ENCODE assay signal across 8 cellular contexts in genomic region chr16:67883872-67884261, GRCh38. TPM values are rescaled to one million over a fixed set of nuclear protein-coding genes. Genes with fewer than 3 reads are reported as not detected.
DNase-seq lines count a peak whose midpoint lies in the region; ATAC-seq and TF ChIP-seq lines count a peak whose summit lies in the region.

No MANE protein-coding gene starts in this region.

- POLR2A ChIA-PET in GM10248 (lab: Yijun Ruan, JAX) = no interaction called here
- POLR2A ChIA-PET in activated CD8-positive, alpha-beta T cell treated with anti-CD3 and anti-CD28 coated beads for 36 hours (lab: Charles Lee) = interaction anchor here (0.5 to 2.0 kb wide), 9 partner anchors 9 to 82 kb away, joined by 3 to 8 read pairs (median 3); partner anchors contain the start of genes CENPT and EDC4
- POLR2A ChIA-PET in naive thymus-derived CD8-positive, alpha-beta T cell (lab: Charles Lee) = interaction anchor here (0.7 to 3.2 kb wide), 7 partner anchors 10 to 201 kb away, joined by 3 to 14 read pairs (median 4); partner anchors contain the start of genes CTRL, EDC4, NFATC3 and PSMB10

- H3K27ac Mint-ChIP-seq in activated CD8-positive, alpha-beta T cell treated with anti-CD3 and anti-CD28 coated beads for 36 hours = no peak overlapping the region
- peak overlapping the region in 3 of 10 donors; percentile 43 to 76 (median 47) for H3K27ac Mint-ChIP-seq in naive thymus-derived CD8-positive, alpha-beta T cell
- H3K27ac Mint-ChIP-seq in stimulated activated naive B cell treated with anti-CD40 and anti-IgM and Interleukin-4, amounts not matched to agents 10 μg/mL and 1 μg/mL and 100 μg/mL, for 72 hours = no peak overlapping the region

- no peaks in the 10 kb centered on the region for H3K9me3 Mint-ChIP-seq in activated CD8-positive, alpha-beta T cell treated with anti-CD3 and anti-CD28 coated beads for 36 hours
- no peaks in the 10 kb centered on the region for H3K9me3 Mint-ChIP-seq in naive thymus-derived CD8-positive, alpha-beta T cell
- H3K9me3 Mint-ChIP-seq in stimulated activated naive B cell treated with anti-CD40 and anti-IgM and Interleukin-4, amounts not matched to agents 10 μg/mL and 1 μg/mL and 100 μg/mL, for 72 hours = no peaks in the 10 kb centered on the region

- H3K4me3 Mint-ChIP-seq in activated CD8-positive, alpha-beta T cell treated with anti-CD3 and anti-CD28 coated beads for 36 hours = no peak overlapping the region
- H3K4me3 Mint-ChIP-seq in naive thymus-derived CD8-positive, alpha-beta T cell = no peak overlapping the region
- H3K4me3 Mint-ChIP-seq in stimulated activated naive B cell treated with anti-CD40 and anti-IgM and Interleukin-4, amounts not matched to agents 10 μg/mL and 1 μg/mL and 100 μg/mL, for 72 hours = no peak overlapping the region

- intact Hi-C loops in activated CD8-positive, alpha-beta T cell treated with anti-CD3 and anti-CD28 coated beads for 36 hours (cut with micrococcal nuclease) = loop anchor here (2.0 kb wide), 1 partner anchor 45 kb away; no protein-coding TSS in a partner anchor

- no peaks in the 10 kb centered on the region for H3K27me3 Mint-ChIP-seq in activated CD8-positive, alpha-beta T cell treated with anti-CD3 and anti-CD28 coated beads for 36 hours
- no peaks in the 10 kb centered on the region for H3K27me3 Mint-ChIP-seq in naive thymus-derived CD8-positive, alpha-beta T cell
- H3K27me3 Mint-ChIP-seq in stimulated activated naive B cell treated with anti-CD40 and anti-IgM and Interleukin-4, amounts not matched to agents 10 μg/mL and 1 μg/mL and 100 μg/mL, for 72 hours = no peaks in the 10 kb centered on the region

- CTCF ChIA-PET in GM10248 (lab: Yijun Ruan, JAX) = interaction anchor here (0.7 to 5.7 kb wide), 49 partner anchors 9 to 346 kb away, joined by 3 to 72 read pairs (median 5); partner anchors contain the start of genes DDX28, DUS2, EDC4 and PSKH1
- CTCF ChIA-PET in activated CD8-positive, alpha-beta T cell treated with anti-CD3 and anti-CD28 coated beads for 36 hours (lab: Charles Lee) = interaction anchor here (0.6 to 6.3 kb wide), 41 partner anchors 8 to 1252 kb away, joined by 3 to 81 read pairs (median 6); partner anchors contain the start of genes ATP6V0D1, CENPT, CTRL and DDX28

- ATAC-seq in activated CD8-positive, alpha-beta T cell treated with anti-CD3 and anti-CD28 coated beads for 36 hours = peak; percentile 87
- peak; percentile 89 to 92 for ATAC-seq in naive thymus-derived CD8-positive, alpha-beta T cell
- ATAC-seq in stimulated activated naive B cell treated with anti-CD40 and anti-IgM and Interleukin-4, amounts not matched to agents 10 μg/mL and 1 μg/mL and 100 μg/mL, for 72 hours (replicated peaks) = peak; percentile 89 to 92

- H3K4me1 Mint-ChIP-seq in activated CD8-positive, alpha-beta T cell treated with anti-CD3 and anti-CD28 coated beads for 36 hours (ENCODE audit: low read depth) = no peaks in the 10 kb centered on the region
- H3K4me1 Mint-ChIP-seq in naive thymus-derived CD8-positive, alpha-beta T cell = peaks cover 0 to 7% (median 5%) of the 10 kb centered on the region in 4 donors
- H3K4me1 Mint-ChIP-seq in stimulated activated naive B cell treated with anti-CD40 and anti-IgM and Interleukin-4, amounts not matched to agents 10 μg/mL and 1 μg/mL and 100 μg/mL, for 72 hours = peaks cover 4 to 14% of the 10 kb centered on the region in 2 donors

- DNase-seq in GM10248 (ENCODE audit: extremely low spot score) = peak; percentile 85
- peak; percentile 34 for DNase-seq in NCI-H1092 treated with DMSO at 0.1 percent for 48 hours (lab: John Stamatoyannopoulos, UW)
- DNase-seq in activated CD8-positive, alpha-beta T cell treated with anti-CD3 and anti-CD28 coated beads for 36 hours = peak; percentile 83
- DNase-seq in effector CD4-positive, alpha-beta T cell = peak; percentile 72
- peak; percentile 58 to 86 (median 76) for DNase-seq in naive thymus-derived CD8-positive, alpha-beta T cell
- peak; percentile 37 for DNase-seq in stimulated activated naive B cell treated with anti-CD40 and anti-IgM and Interleukin-4, amounts not matched to agents 10 μg/mL and 1 μg/mL and 100 μg/mL, for 72 hours
- DNase-seq in occipital lobe (lab: John Stamatoyannopoulos, UW) = no peak
- no peak for DNase-seq in NOMO-1 treated with dmso at 0.1 percent for 144 hours (lab: John Stamatoyannopoulos, UW; ENCODE audit: unreplicated experiment)

- TF ChIP-seq CTCF in GM10248 (IDR thresholded peaks at IDR 0.05; ENCODE audit: control extremely low read depth, extremely low read depth, low read depth, missing control alignments) = peak; percentile 88
- peak; percentile 94 for TF ChIP-seq CTCF in activated CD8-positive, alpha-beta T cell treated with anti-CD3 and anti-CD28 coated beads for 36 hours (IDR thresholded peaks at IDR 0.05)

- H3K36me3 Mint-ChIP-seq in activated CD8-positive, alpha-beta T cell treated with anti-CD3 and anti-CD28 coated beads for 36 hours (ENCODE audit: low read depth) = peaks cover 17% of the 10 kb centered on the region
- H3K36me3 Mint-ChIP-seq in naive thymus-derived CD8-positive, alpha-beta T cell = peaks cover 0 to 60% (median 13%) of the 10 kb centered on the region in 3 donors
- peaks cover 53 to 54% of the 10 kb centered on the region in 2 donors for H3K36me3 Mint-ChIP-seq in stimulated activated naive B cell treated with anti-CD40 and anti-IgM and Interleukin-4, amounts not matched to agents 10 μg/mL and 1 μg/mL and 100 μg/mL, for 72 hours

RNA-seq across cellular contexts. Expression of gene NRN1L, which starts 0.8 kb away (rescaled TPM):
- under 1 TPM in 1 of 2 experiments, not detected in 1; 0.83 TPM for total RNA-seq in activated CD8-positive, alpha-beta T cell treated with anti-CD3 and anti-CD28 coated beads for 36 hours
- 1 to 10 TPM; 2.6 to 5.3 TPM for total RNA-seq in naive thymus-derived CD8-positive, alpha-beta T cell
- polyA plus RNA-seq in naive thymus-derived CD8-positive, alpha-beta T cell = not detected
- not detected for total RNA-seq in occipital lobe

RNA-seq across cellular contexts. Expression of gene PSKH1, which starts 9.2 kb away (rescaled TPM):
- total RNA-seq in activated CD8-positive, alpha-beta T cell treated with anti-CD3 and anti-CD28 coated beads for 36 hours = 1 to 10 TPM; 8.4 to 8.5 TPM
- total RNA-seq in naive thymus-derived CD8-positive, alpha-beta T cell = 10 to 100 TPM; 26.6 to 28.6 TPM
- polyA plus RNA-seq in naive thymus-derived CD8-positive, alpha-beta T cell = 10 to 100 TPM; 20.8 to 34.5 (median 22.2) TPM
- total RNA-seq in occipital lobe = 5.1 TPM

RNA-seq across cellular contexts. Expression of gene EDC4, which starts 11.0 kb away (rescaled TPM):
- 10 to 100 TPM; 78.7 to 90.9 TPM for total RNA-seq in activated CD8-positive, alpha-beta T cell treated with anti-CD3 and anti-CD28 coated beads for 36 hours
- total RNA-seq in naive thymus-derived CD8-positive, alpha-beta T cell = 100 to 1,000 TPM; 123 to 136 TPM
- polyA plus RNA-seq in naive thymus-derived CD8-positive, alpha-beta T cell = 10 to 100 TPM; 22.7 to 44.0 (median 40.8) TPM
- total RNA-seq in occipital lobe = 45.2 TPM

RNA-seq across cellular contexts. Expression of gene CENPT, which starts 36.4 kb away (rescaled TPM):
- total RNA-seq in activated CD8-positive, alpha-beta T cell treated with anti-CD3 and anti-CD28 coated beads for 36 hours = 10 to 100 TPM; 40.4 to 42.2 TPM
- total RNA-seq in naive thymus-derived CD8-positive, alpha-beta T cell = 100 to 1,000 TPM; 108 to 117 TPM
- polyA plus RNA-seq in naive thymus-derived CD8-positive, alpha-beta T cell = 10 to 100 TPM; 11.8 to 17.8 (median 13.1) TPM
- 19.7 TPM for total RNA-seq in occipital lobe

RNA-seq across cellular contexts. Expression of gene NUTF2, which starts 37.1 kb away (rescaled TPM):
- total RNA-seq in activated CD8-positive, alpha-beta T cell treated with anti-CD3 and anti-CD28 coated beads for 36 hours = 100 to 1,000 TPM; 152 to 157 TPM
- total RNA-seq in naive thymus-derived CD8-positive, alpha-beta T cell = 10 to 100 TPM; 37.0 to 40.6 TPM
- polyA plus RNA-seq in naive thymus-derived CD8-positive, alpha-beta T cell = 100 to 1,000 TPM; 109 to 124 (median 114) TPM
- 73.2 TPM for total RNA-seq in occipital lobe

Comparison
In these comparisons a context has a peak if more than half of its experiments do, and no peak if none do; other contexts are left out.
1. DNase-seq: peak in GM10248 (single experiment), NCI-H1092 treated with DMSO at 0.1 percent for 48 hours (single experiment), activated CD8-positive, alpha-beta T cell treated with anti-CD3 and anti-CD28 coated beads for 36 hours (single experiment), effector CD4-positive, alpha-beta T cell (single experiment), naive thymus-derived CD8-positive, alpha-beta T cell (10 of 10) and stimulated activated naive B cell treated with anti-CD40 and anti-IgM and Interleukin-4, amounts not matched to agents 10 μg/mL and 1 μg/mL and 100 μg/mL, for 72 hours (single experiment); none in occipital lobe (single experiment) and NOMO-1 treated with dmso at 0.1 percent for 144 hours (single experiment).
2. Peak in every context shown above with its lines, with median percentiles within 50 percentile points of each other: ATAC-seq.